Comparison of ENCODE assay signal across 8 cellular contexts in the genomic region with DNA sequence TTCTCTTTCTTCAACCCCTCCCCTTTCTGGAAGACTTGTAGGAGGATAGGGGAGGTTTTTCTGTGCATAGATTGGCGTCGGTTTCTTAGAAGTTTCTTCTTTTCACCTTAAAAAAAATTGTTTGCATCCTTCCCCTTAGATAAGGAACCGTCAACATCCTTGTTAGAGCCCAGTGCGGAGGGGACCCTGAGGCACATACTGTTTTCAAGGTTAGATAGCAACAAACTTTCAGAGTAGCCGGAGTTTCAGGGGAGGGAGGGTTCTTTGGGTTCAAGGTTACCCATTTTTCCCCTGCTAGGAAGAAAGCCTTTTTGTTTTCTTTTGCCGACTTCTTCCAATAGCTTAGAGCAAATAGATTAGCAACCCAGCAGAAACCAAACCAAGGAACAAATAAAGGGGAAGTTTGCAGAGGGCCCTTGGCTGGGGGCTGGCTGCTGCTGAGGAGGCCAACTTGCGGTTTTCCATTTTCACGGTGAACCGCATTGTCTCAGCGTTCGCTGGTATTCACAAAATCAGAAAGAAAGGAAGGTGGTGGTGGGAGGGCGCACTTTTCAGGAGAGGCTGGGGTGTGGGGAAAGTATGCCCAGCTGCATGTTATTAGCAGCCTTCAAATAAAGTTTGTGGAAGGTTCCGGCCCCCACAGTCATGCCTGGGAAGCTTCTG. TPM values are rescaled to one million over a fixed set of nuclear protein-coding genes. Genes with fewer than 3 reads are reported as not detected.
DNase-seq lines count a peak whose midpoint lies in the region; ATAC-seq and TF ChIP-seq lines count a peak whose summit lies in the region.

No MANE protein-coding gene starts in this region.

- H3K4me1 ChIP-seq in HUES64 (ENCODE audit: insufficient read depth, low read length) (peaks cover 58% of the 10 kb centered on the region), mesenchymal stem cell (ENCODE audit: control insufficient read depth, insufficient read depth, low read depth, low read length) (peaks cover 7% of the 10 kb centered on the region), upper lobe of right lung (no peaks in the 10 kb centered on the region), right cardiac atrium (ENCODE audit: control insufficient read depth, insufficient read depth, low read length) (peaks cover 16% of the 10 kb centered on the region)

- H3K27ac ChIP-seq in HUES64 (ENCODE audit: low read depth, low read length) = peak overlapping the region; percentile 57; the same call in 1 of the 2 replicates
- H3K27ac ChIP-seq in mesenchymal stem cell (ENCODE audit: low read length, poor library complexity, severe bottlenecking) = no peak overlapping the region
- no peak overlapping the region for H3K27ac ChIP-seq in upper lobe of right lung
- no peak overlapping the region for H3K27ac ChIP-seq in right cardiac atrium (ENCODE audit: low read length)

- H4K8ac ChIP-seq in mesenchymal stem cell (ENCODE audit: low read length) = no peak overlapping the region

- no peaks in the 10 kb centered on the region for H3K9me3 ChIP-seq in HUES64 (ENCODE audit: insufficient read depth, low read depth, low read length)
- no peaks in the 10 kb centered on the region for H3K9me3 ChIP-seq in mesenchymal stem cell (ENCODE audit: control insufficient read depth, low read length)
- no peaks in the 10 kb centered on the region for H3K9me3 ChIP-seq in upper lobe of right lung
- no peaks in the 10 kb centered on the region for H3K9me3 ChIP-seq in right cardiac atrium (ENCODE audit: control insufficient read depth, low read length)

- CTCF ChIA-PET in activated CD8-positive, alpha-beta memory T cell treated with anti-CD3 and anti-CD28 coated beads, Interleukin-2, amount 10 ng/mL, durations not matched to agents 7 days and 5 days (lab: Charles Lee) = interaction anchor here (1.0 to 1.9 kb wide), 7 partner anchors 12 to 171 kb away, joined by 3 to 8 read pairs (median 6); no protein-coding TSS in a partner anchor

- H3K18ac ChIP-seq in mesenchymal stem cell (ENCODE audit: low read depth in 1 of 2, low read length in 2 of 2) = no peak overlapping the region

- H3K36me3 ChIP-seq in HUES64 (ENCODE audit: insufficient read depth, low read length) (peaks cover 4% of the 10 kb centered on the region; the same call in 1 of the 2 replicates), mesenchymal stem cell (ENCODE audit: control insufficient read depth in 1 of 2, insufficient read depth in 2 of 2, low read depth in 1 of 2, low read length in 2 of 2) (peaks cover 0 to 24% of the 10 kb centered on the region in 2 experiments), upper lobe of right lung (no peaks in the 10 kb centered on the region)

- no peak overlapping the region for H2BK12ac ChIP-seq in mesenchymal stem cell (ENCODE audit: low read length in 2 of 2)

- H3K36me3 Mint-ChIP-seq in activated CD8-positive, alpha-beta memory T cell treated with anti-CD3 and anti-CD28 coated beads, Interleukin-2, amount 10 ng/mL, durations not matched to agents 7 days and 5 days = peaks cover 15% of the 10 kb centered on the region

- H3K4me2 ChIP-seq in mesenchymal stem cell (ENCODE audit: low read length, poor library complexity, severe bottlenecking) = no peak overlapping the region

- H3K79me1 ChIP-seq in mesenchymal stem cell (replicated peaks; ENCODE audit: low read length, poor library complexity, severe bottlenecking) = peaks cover 50% of the 10 kb centered on the region

- H3K4me1 Mint-ChIP-seq in activated CD8-positive, alpha-beta memory T cell treated with anti-CD3 and anti-CD28 coated beads, Interleukin-2, amount 10 ng/mL, durations not matched to agents 7 days and 5 days = peaks cover 65% of the 10 kb centered on the region

- H3K9me3 Mint-ChIP-seq in activated CD8-positive, alpha-beta memory T cell treated with anti-CD3 and anti-CD28 coated beads, Interleukin-2, amount 10 ng/mL, durations not matched to agents 7 days and 5 days (ENCODE audit: low read depth) = no peaks in the 10 kb centered on the region

- H3K4ac ChIP-seq in mesenchymal stem cell (ENCODE audit: low read depth in 1 of 2, low read length in 2 of 2) = no peak overlapping the region

- peak overlapping the region; percentile 83 for H3K27ac Mint-ChIP-seq in activated CD8-positive, alpha-beta memory T cell treated with anti-CD3 and anti-CD28 coated beads, Interleukin-2, amount 10 ng/mL, durations not matched to agents 7 days and 5 days

- H2BK120ac ChIP-seq in mesenchymal stem cell (ENCODE audit: low read depth, low read length) = no peak overlapping the region

- ATAC-seq in GM18868 (IDR thresholded peaks at IDR 0.05; ENCODE audit: unreplicated experiment) (peak; percentile 79), upper lobe of right lung (peak; percentile 43), right cardiac atrium (no peak)
- ATAC-seq in activated CD8-positive, alpha-beta memory T cell treated with anti-CD3 and anti-CD28 coated beads, Interleukin-2, amount 10 ng/mL, durations not matched to agents 7 days and 5 days = peak; percentile 67

- no peak overlapping the region for H3K9ac ChIP-seq in HUES64 (ENCODE audit: low read depth, low read length)
- no peak overlapping the region for H3K9ac ChIP-seq in mesenchymal stem cell (ENCODE audit: low read length)

- H3K23ac ChIP-seq in mesenchymal stem cell (ENCODE audit: low read length in 2 of 2) = no peak overlapping the region

- TF ChIP-seq CTCF in upper lobe of right lung (IDR thresholded peaks at IDR 0.05) = no peak

- DNase-seq in activated CD8-positive, alpha-beta memory T cell treated with anti-CD3 and anti-CD28 coated beads, Interleukin-2, amount 10 ng/mL, durations not matched to agents 7 days and 5 days = peak; percentile 78
- DNase-seq in mesenchymal stem cell = no peak
- DNase-seq in upper lobe of right lung = no peak
- no peak for DNase-seq in AG08395 (ENCODE audit: low spot score)
- no peak for DNase-seq in NCI-H2081 (lab: John Stamatoyannopoulos, UW)
- no peak for DNase-seq in right cardiac atrium

- WGBS in HUES64 = 16% methylated on average over 10 of the region's 13 CpGs
- 89% methylated on average over 10 of the region's 13 CpGs for WGBS in mesenchymal stem cell
- WGBS in right cardiac atrium = 66% methylated on average over 13 of the region's 13 CpGs

- H3K4me3 Mint-ChIP-seq in activated CD8-positive, alpha-beta memory T cell treated with anti-CD3 and anti-CD28 coated beads, Interleukin-2, amount 10 ng/mL, durations not matched to agents 7 days and 5 days = peak overlapping the region; percentile 61

- H2AK5ac ChIP-seq in mesenchymal stem cell (ENCODE audit: low read length, severe bottlenecking) = peak overlapping the region; percentile 45

- no peak overlapping the region for H4K91ac ChIP-seq in mesenchymal stem cell (ENCODE audit: low read length)

- H3K27me3 Mint-ChIP-seq in activated CD8-positive, alpha-beta memory T cell treated with anti-CD3 and anti-CD28 coated beads, Interleukin-2, amount 10 ng/mL, durations not matched to agents 7 days and 5 days = no peaks in the 10 kb centered on the region

- no peak overlapping the region for H2BK15ac ChIP-seq in mesenchymal stem cell (ENCODE audit: low read depth, poor library complexity, severe bottlenecking)

- intact Hi-C loops in upper lobe of right lung (cut with DNase I) (no loop called here), right cardiac atrium (cut with DNase I) (no loop called here)

- H3K4me3 ChIP-seq in HUES64 (ENCODE audit: low read length) (no peak overlapping the region; the same call in 1 of the 2 replicates), mesenchymal stem cell (ENCODE audit: insufficient read depth in 1 of 2, low read depth in 1 of 2, low read length in 2 of 2) (no peak overlapping the region), upper lobe of right lung (no peak overlapping the region), right cardiac atrium (ENCODE audit: low read length) (no peak overlapping the region)

- no peak overlapping the region for H2BK5ac ChIP-seq in mesenchymal stem cell (ENCODE audit: low read depth, low read length, poor library complexity, severe bottlenecking)

- no peak overlapping the region for H2AFZ ChIP-seq in mesenchymal stem cell (ENCODE audit: low read depth, low read length)

- no peak overlapping the region for H3K14ac ChIP-seq in mesenchymal stem cell (ENCODE audit: low read length in 2 of 2)

- no peaks in the 10 kb centered on the region for H3K27me3 ChIP-seq in HUES64 (ENCODE audit: insufficient read depth, low read length)
- no peaks in the 10 kb centered on the region for H3K27me3 ChIP-seq in mesenchymal stem cell (ENCODE audit: control insufficient read depth in 1 of 2, insufficient read depth in 1 of 2, low read length in 2 of 2)
- no peaks in the 10 kb centered on the region for H3K27me3 ChIP-seq in upper lobe of right lung
- H3K27me3 ChIP-seq in right cardiac atrium (ENCODE audit: control insufficient read depth, insufficient read depth) = no peaks in the 10 kb centered on the region

RNA-seq across cellular contexts. Expression of a gene that starts 28.8 kb away (rescaled TPM):
- polyA plus RNA-seq in HUES64 (2013, experiment 1 of 2) = 30.7 TPM
- 36.8 TPM for polyA plus RNA-seq in HUES64 (2013, experiment 2 of 2)
- 100 to 1,000 TPM; 117 to 120 TPM for total RNA-seq in activated CD8-positive, alpha-beta memory T cell treated with anti-CD3 and anti-CD28 coated beads, Interleukin-2, amount 10 ng/mL, durations not matched to agents 7 days and 5 days
- polyA plus RNA-seq in mesenchymal stem cell (2013, experiment 1 of 2) = 21.7 TPM
- 22.6 TPM for polyA plus RNA-seq in mesenchymal stem cell (2013, experiment 2 of 2)
- total RNA-seq in upper lobe of right lung = 31.3 TPM
- 100 to 1,000 TPM; 105 to 113 (median 109) TPM for total RNA-seq in right cardiac atrium
- polyA plus RNA-seq in right cardiac atrium = 43.9 TPM

Comparison
In these comparisons a context has a peak if more than half of its experiments do, and no peak if none do; other contexts are left out.
1. ATAC-seq: peak in GM18868 (single experiment), activated CD8-positive, alpha-beta memory T cell treated with anti-CD3 and anti-CD28 coated beads, Interleukin-2, amount 10 ng/mL, durations not matched to agents 7 days and 5 days (single experiment) and upper lobe of right lung (single experiment); none in right cardiac atrium (0 of 2).